ENCODE assay signal across 16 cellular contexts in genomic region chr6:3996349-3996748, GRCh38.
"Had no signal": no experiment of that assay in that cellular context is flagged by ENCODE, and none has a peak within 500 bp of the region (broad histone marks: within the 10 kb centered on the region; RNA-seq: fewer than 3 reads in every experiment).

No MANE protein-coding gene starts in this region.

- H3K4me3 ChIP-seq: coronary artery, esophagus muscularis mucosa, gastroesophageal sphincter, pancreas, suprapubic skin, tibial artery, upper lobe of left lung, vagina had no signal

- H3K4me1 ChIP-seq: pancreas, upper lobe of left lung had no signal

- DNase-seq: effector CD8-positive, alpha-beta T cell; kidney glomerular epithelial cell; naive thymus-derived CD4-positive, alpha-beta T cell; nucleus accumbens; pancreas; right cardiac atrium; small intestine; stimulated activated CD4-positive, alpha-beta T cell treated with anti-CD3 and anti-CD28 coated beads, Interleukin-2, amount 100 ng/mL, for 48 hours; stimulated activated naive CD8-positive, alpha-beta T cell treated with anti-CD3 and anti-CD28 coated beads, Interleukin-15, Interleukin-2, amounts not matched to agents 100 U/mL and 50 U/mL, for 24 hours; tibial artery; upper lobe of left lung had no signal

- H3K9me3 ChIP-seq: esophagus muscularis mucosa, gastroesophageal sphincter, pancreas, suprapubic skin, tibial artery, upper lobe of left lung, vagina had no signal

- H3K27ac ChIP-seq: pancreas, suprapubic skin, upper lobe of left lung, vagina had no signal

- H3K27me3 ChIP-seq: esophagus muscularis mucosa, gastroesophageal sphincter, pancreas, suprapubic skin, tibial artery, upper lobe of left lung, vagina had no signal

- H3K36me3 ChIP-seq: esophagus muscularis mucosa, gastroesophageal sphincter, pancreas, suprapubic skin, tibial artery, upper lobe of left lung, vagina had no signal
